Comparison of ENCODE assay signal across 1 cellular context in the genomic region with DNA sequence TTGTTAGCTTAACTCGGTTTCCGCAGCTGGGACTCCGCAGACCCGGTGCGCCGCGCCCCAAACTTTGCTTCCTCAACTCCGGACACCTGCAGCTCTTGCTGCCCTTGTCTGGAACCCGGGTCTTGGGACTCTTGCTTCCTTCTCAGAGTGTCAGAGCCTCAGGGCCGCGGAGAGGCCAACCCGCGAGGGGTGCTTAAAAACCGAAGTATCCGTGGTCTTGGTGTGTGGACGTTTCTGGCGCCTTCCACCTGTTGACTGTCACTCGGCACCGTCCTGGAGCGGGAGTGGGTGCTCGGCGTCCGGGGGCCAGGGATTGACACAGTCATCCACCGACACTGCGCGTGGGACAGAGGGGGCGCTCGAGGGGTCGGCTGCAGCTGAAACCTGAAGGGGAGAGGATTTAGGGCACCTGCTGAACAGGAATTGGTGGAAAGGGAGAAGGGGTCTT.
TF ChIP-seq lines count a peak whose summit lies in the region.

No MANE protein-coding gene starts in this region.

TF ChIP-seq in HepG2, 621 proteins besides CTCF, POLR2A, EP300 and RAD21 (continued from another document and continues in another):
- TF ChIP-seq, protein P1, sequence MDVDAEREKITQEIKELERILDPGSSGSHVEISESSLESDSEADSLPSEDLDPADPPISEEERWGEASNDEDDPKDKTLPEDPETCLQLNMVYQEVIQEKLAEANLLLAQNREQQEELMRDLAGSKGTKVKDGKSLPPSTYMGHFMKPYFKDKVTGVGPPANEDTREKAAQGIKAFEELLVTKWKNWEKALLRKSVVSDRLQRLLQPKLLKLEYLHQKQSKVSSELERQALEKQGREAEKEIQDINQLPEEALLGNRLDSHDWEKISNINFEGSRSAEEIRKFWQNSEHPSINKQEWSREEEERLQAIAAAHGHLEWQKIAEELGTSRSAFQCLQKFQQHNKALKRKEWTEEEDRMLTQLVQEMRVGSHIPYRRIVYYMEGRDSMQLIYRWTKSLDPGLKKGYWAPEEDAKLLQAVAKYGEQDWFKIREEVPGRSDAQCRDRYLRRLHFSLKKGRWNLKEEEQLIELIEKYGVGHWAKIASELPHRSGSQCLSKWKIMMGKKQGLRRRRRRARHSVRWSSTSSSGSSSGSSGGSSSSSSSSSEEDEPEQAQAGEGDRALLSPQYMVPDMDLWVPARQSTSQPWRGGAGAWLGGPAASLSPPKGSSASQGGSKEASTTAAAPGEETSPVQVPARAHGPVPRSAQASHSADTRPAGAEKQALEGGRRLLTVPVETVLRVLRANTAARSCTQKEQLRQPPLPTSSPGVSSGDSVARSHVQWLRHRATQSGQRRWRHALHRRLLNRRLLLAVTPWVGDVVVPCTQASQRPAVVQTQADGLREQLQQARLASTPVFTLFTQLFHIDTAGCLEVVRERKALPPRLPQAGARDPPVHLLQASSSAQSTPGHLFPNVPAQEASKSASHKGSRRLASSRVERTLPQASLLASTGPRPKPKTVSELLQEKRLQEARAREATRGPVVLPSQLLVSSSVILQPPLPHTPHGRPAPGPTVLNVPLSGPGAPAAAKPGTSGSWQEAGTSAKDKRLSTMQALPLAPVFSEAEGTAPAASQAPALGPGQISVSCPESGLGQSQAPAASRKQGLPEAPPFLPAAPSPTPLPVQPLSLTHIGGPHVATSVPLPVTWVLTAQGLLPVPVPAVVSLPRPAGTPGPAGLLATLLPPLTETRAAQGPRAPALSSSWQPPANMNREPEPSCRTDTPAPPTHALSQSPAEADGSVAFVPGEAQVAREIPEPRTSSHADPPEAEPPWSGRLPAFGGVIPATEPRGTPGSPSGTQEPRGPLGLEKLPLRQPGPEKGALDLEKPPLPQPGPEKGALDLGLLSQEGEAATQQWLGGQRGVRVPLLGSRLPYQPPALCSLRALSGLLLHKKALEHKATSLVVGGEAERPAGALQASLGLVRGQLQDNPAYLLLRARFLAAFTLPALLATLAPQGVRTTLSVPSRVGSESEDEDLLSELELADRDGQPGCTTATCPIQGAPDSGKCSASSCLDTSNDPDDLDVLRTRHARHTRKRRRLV (CRISPR knock-in tag; IDR thresholded peaks at IDR 0.05), result 0 out of 2 replicates have a peak, but pooled peaks have one; percentile 43
- TF ChIP-seq ZNF572 (CRISPR knock-in tag; IDR thresholded peaks at IDR 0.05) (0 out of 2 replicates have a peak, but pooled peaks have one; percentile 23), MYNN (CRISPR knock-in tag; IDR thresholded peaks at IDR 0.05; ENCODE audit: low read depth) (no peak), ZNF501 (CRISPR knock-in tag; IDR thresholded peaks at IDR 0.05) (peak; percentile 48), HOXA5 (CRISPR knock-in tag; IDR thresholded peaks at IDR 0.05) (0 out of 2 replicates have a peak, but pooled peaks have one; percentile 35), STAG1 (CRISPR knock-in tag; IDR thresholded peaks at IDR 0.05) (peak; percentile 23), ZNF20 (CRISPR knock-in tag; IDR thresholded peaks at IDR 0.05) (peak; percentile 20; the same call in 1 of the 2 replicates), NFKBIZ (CRISPR knock-in tag; IDR thresholded peaks at IDR 0.05) (0 out of 2 replicates have a peak, but pooled peaks have one; percentile 55), ASH2L (IDR thresholded peaks at IDR 0.05; ENCODE audit: insufficient read length, low read depth, low read length) (peak; percentile 54), ZBTB3 (CRISPR knock-in tag; IDR thresholded peaks at IDR 0.05; ENCODE audit: borderline replicate concordance, low read depth) (0 out of 2 replicates have a peak, but pooled peaks have one; percentile 17), RORA (CRISPR knock-in tag; IDR thresholded peaks at IDR 0.05) (no peak), TGIF2 (CRISPR knock-in tag; IDR thresholded peaks at IDR 0.05) (peak; percentile 63; the same call in 1 of the 2 replicates), KMT2B (CRISPR knock-in tag; IDR thresholded peaks at IDR 0.05) (0 out of 2 replicates have a peak, but pooled peaks have one; percentile 10), ZNF337 (CRISPR knock-in tag; IDR thresholded peaks at IDR 0.05; ENCODE audit: borderline replicate concordance, low read depth) (peak; percentile 55; the same call in 1 of the 2 replicates), PCBP2 (optimal IDR thresholded peaks at IDR 0.05; ENCODE audit: low read depth, low read length, poor library complexity, severe bottlenecking) (no peak), ZMYM2 (CRISPR knock-in tag; IDR thresholded peaks at IDR 0.05) (peak; percentile 61; the same call in 1 of the 2 replicates), BCL6 (CRISPR knock-in tag; IDR thresholded peaks at IDR 0.05) (no peak), HMGA1 (CRISPR knock-in tag; conservative IDR thresholded peaks at IDR 0.05) (no peak), ZFP82 (CRISPR knock-in tag; IDR thresholded peaks at IDR 0.05; ENCODE audit: borderline replicate concordance) (no peak), XRCC5 (optimal IDR thresholded peaks at IDR 0.05; ENCODE audit: low read length) (peak; percentile 80), GLI4 (CRISPR knock-in tag; IDR thresholded peaks at IDR 0.05; ENCODE audit: borderline replicate concordance) (0 out of 2 replicates have a peak, but pooled peaks have one; percentile 17), NFKB2 (CRISPR knock-in tag; IDR thresholded peaks at IDR 0.05; ENCODE audit: borderline replicate concordance) (peak; percentile 16; the same call in 1 of the 2 replicates)
- TF ChIP-seq, protein P2, sequence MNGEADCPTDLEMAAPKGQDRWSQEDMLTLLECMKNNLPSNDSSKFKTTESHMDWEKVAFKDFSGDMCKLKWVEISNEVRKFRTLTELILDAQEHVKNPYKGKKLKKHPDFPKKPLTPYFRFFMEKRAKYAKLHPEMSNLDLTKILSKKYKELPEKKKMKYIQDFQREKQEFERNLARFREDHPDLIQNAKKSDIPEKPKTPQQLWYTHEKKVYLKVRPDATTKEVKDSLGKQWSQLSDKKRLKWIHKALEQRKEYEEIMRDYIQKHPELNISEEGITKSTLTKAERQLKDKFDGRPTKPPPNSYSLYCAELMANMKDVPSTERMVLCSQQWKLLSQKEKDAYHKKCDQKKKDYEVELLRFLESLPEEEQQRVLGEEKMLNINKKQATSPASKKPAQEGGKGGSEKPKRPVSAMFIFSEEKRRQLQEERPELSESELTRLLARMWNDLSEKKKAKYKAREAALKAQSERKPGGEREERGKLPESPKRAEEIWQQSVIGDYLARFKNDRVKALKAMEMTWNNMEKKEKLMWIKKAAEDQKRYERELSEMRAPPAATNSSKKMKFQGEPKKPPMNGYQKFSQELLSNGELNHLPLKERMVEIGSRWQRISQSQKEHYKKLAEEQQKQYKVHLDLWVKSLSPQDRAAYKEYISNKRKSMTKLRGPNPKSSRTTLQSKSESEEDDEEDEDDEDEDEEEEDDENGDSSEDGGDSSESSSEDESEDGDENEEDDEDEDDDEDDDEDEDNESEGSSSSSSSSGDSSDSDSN (CRISPR knock-in tag; IDR thresholded peaks at IDR 0.05), result 0 out of 2 replicates have a peak, but pooled peaks have one; percentile 1
- TF ChIP-seq, protein P3, sequence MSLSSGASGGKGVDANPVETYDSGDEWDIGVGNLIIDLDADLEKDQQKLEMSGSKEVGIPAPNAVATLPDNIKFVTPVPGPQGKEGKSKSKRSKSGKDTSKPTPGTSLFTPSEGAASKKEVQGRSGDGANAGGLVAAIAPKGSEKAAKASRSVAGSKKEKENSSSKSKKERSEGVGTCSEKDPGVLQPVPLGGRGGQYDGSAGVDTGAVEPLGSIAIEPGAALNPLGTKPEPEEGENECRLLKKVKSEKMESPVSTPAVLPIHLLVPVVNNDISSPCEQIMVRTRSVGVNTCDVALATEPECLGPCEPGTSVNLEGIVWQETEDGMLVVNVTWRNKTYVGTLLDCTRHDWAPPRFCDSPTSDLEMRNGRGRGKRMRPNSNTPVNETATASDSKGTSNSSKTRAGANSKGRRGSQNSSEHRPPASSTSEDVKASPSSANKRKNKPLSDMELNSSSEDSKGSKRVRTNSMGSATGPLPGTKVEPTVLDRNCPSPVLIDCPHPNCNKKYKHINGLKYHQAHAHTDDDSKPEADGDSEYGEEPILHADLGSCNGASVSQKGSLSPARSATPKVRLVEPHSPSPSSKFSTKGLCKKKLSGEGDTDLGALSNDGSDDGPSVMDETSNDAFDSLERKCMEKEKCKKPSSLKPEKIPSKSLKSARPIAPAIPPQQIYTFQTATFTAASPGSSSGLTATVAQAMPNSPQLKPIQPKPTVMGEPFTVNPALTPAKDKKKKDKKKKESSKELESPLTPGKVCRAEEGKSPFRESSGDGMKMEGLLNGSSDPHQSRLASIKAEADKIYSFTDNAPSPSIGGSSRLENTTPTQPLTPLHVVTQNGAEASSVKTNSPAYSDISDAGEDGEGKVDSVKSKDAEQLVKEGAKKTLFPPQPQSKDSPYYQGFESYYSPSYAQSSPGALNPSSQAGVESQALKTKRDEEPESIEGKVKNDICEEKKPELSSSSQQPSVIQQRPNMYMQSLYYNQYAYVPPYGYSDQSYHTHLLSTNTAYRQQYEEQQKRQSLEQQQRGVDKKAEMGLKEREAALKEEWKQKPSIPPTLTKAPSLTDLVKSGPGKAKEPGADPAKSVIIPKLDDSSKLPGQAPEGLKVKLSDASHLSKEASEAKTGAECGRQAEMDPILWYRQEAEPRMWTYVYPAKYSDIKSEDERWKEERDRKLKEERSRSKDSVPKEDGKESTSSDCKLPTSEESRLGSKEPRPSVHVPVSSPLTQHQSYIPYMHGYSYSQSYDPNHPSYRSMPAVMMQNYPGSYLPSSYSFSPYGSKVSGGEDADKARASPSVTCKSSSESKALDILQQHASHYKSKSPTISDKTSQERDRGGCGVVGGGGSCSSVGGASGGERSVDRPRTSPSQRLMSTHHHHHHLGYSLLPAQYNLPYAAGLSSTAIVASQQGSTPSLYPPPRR (CRISPR knock-in tag; IDR thresholded peaks at IDR 0.05; ENCODE audit: borderline replicate concordance), result no peak
- TF ChIP-seq, protein P4, sequence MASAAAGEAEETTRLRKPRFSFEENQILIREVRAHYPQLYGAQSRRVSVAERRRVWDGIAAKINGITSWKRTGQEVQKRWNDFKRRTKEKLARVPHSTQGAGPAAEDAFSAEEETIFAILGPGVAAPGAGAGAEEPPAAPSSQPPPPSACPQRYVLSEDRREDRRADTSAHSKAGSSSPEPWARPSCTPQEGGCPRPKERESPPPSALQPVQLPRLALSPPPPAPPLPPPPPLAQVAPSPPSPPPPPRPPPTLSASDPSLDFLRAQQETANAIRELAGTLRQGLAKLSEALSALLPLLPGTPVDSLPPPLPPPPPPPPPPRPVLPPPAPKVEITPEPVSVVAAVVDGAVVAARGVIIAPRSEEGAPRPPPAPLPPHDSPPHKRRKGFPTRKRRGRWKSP (CRISPR knock-in tag; IDR thresholded peaks at IDR 0.05), result 0 out of 2 replicates have a peak, but pooled peaks have one; percentile 24
- TF ChIP-seq, protein P5, sequence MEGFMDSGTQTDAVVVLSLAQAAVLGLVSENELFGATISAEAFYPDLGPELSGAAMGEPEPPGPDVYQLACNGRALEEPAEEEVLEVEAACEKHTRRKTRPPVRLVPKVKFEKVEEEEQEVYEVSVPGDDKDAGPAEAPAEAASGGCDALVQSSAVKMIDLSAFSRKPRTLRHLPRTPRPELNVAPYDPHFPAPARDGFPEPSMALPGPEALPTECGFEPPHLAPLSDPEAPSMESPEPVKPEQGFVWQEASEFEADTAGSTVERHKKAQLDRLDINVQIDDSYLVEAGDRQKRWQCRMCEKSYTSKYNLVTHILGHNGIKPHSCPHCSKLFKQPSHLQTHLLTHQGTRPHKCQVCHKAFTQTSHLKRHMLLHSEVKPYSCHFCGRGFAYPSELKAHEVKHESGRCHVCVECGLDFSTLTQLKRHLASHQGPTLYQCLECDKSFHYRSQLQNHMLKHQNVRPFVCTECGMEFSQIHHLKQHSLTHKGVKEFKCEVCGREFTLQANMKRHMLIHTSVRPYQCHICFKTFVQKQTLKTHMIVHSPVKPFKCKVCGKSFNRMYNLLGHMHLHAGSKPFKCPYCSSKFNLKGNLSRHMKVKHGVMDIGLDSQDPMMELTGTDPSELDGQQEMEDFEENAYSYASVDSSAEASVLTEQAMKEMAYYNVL (CRISPR knock-in tag; IDR thresholded peaks at IDR 0.05; ENCODE audit: borderline replicate concordance), result 0 out of 2 replicates have a peak, but pooled peaks have one; percentile 16
- TF ChIP-seq, protein P6, sequence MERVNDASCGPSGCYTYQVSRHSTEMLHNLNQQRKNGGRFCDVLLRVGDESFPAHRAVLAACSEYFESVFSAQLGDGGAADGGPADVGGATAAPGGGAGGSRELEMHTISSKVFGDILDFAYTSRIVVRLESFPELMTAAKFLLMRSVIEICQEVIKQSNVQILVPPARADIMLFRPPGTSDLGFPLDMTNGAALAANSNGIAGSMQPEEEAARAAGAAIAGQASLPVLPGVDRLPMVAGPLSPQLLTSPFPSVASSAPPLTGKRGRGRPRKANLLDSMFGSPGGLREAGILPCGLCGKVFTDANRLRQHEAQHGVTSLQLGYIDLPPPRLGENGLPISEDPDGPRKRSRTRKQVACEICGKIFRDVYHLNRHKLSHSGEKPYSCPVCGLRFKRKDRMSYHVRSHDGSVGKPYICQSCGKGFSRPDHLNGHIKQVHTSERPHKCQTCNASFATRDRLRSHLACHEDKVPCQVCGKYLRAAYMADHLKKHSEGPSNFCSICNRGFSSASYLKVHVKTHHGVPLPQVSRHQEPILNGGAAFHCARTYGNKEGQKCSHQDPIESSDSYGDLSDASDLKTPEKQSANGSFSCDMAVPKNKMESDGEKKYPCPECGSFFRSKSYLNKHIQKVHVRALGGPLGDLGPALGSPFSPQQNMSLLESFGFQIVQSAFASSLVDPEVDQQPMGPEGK (CRISPR knock-in tag; IDR thresholded peaks at IDR 0.05), result peak; percentile 58
- TF ChIP-seq, protein P7, sequence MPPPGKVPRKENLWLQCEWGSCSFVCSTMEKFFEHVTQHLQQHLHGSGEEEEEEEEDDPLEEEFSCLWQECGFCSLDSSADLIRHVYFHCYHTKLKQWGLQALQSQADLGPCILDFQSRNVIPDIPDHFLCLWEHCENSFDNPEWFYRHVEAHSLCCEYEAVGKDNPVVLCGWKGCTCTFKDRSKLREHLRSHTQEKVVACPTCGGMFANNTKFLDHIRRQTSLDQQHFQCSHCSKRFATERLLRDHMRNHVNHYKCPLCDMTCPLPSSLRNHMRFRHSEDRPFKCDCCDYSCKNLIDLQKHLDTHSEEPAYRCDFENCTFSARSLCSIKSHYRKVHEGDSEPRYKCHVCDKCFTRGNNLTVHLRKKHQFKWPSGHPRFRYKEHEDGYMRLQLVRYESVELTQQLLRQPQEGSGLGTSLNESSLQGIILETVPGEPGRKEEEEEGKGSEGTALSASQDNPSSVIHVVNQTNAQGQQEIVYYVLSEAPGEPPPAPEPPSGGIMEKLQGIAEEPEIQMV (CRISPR knock-in tag; IDR thresholded peaks at IDR 0.05; ENCODE audit: low read depth), result peak; percentile 52; the same call in 1 of the 2 replicates
- TF ChIP-seq, protein P8, sequence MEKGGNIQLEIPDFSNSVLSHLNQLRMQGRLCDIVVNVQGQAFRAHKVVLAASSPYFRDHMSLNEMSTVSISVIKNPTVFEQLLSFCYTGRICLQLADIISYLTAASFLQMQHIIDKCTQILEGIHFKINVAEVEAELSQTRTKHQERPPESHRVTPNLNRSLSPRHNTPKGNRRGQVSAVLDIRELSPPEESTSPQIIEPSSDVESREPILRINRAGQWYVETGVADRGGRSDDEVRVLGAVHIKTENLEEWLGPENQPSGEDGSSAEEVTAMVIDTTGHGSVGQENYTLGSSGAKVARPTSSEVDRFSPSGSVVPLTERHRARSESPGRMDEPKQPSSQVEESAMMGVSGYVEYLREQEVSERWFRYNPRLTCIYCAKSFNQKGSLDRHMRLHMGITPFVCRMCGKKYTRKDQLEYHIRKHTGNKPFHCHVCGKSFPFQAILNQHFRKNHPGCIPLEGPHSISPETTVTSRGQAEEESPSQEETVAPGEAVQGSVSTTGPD (CRISPR knock-in tag; IDR thresholded peaks at IDR 0.05), result 0 out of 2 replicates have a peak, but pooled peaks have one; percentile 12
- TF ChIP-seq, protein P9, sequence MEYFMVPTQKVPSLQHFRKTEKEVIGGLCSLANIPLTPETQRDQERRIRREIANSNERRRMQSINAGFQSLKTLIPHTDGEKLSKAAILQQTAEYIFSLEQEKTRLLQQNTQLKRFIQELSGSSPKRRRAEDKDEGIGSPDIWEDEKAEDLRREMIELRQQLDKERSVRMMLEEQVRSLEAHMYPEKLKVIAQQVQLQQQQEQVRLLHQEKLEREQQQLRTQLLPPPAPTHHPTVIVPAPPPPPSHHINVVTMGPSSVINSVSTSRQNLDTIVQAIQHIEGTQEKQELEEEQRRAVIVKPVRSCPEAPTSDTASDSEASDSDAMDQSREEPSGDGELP (IDR thresholded peaks at IDR 0.05; ENCODE audit: borderline replicate concordance, low read depth), result 0 out of 2 replicates have a peak, but pooled peaks have one; percentile 22
